In genomic region chr5:69250593-69250992, GRCh38 we compare ENCODE assay signal across 19 cellular contexts. TPM values are rescaled to one million over a fixed set of nuclear protein-coding genes. Genes with fewer than 3 reads are reported as not detected.
DNase-seq lines count a peak whose midpoint lies in the region; ATAC-seq and TF ChIP-seq lines count a peak whose summit lies in the region.
"Had no signal": no experiment of that assay in that cellular context is flagged by ENCODE, and none has a peak within 500 bp of the region (broad histone marks: within the 10 kb centered on the region; RNA-seq: fewer than 3 reads in every experiment).

No MANE protein-coding gene starts in this region.

- H3K56ac ChIP-seq in H9 (ENCODE audit: insufficient read length, low read depth, low read length) = no peak overlapping the region

- H3K27me3 Mint-ChIP-seq in Caco-2 (ENCODE audit: insufficient read depth, unreplicated experiment) (no peaks in the 10 kb centered on the region), H9 (ENCODE audit: low read depth) (no peaks in the 10 kb centered on the region), WTC11 (ENCODE audit: low read depth) (no peaks in the 10 kb centered on the region)
- H3K27me3 Mint-ChIP-seq: IgD-negative memory B cell had no signal

- H3K4me3 Mint-ChIP-seq in Caco-2 (ENCODE audit: unreplicated experiment) (no peak overlapping the region), H9 (no peak overlapping the region), WTC11 (no peak overlapping the region)
- H3K4me3 Mint-ChIP-seq: CD8-positive, alpha-beta T cell; IgD-negative memory B cell had no signal

- H2BK15ac ChIP-seq in H9 (ENCODE audit: low read depth, low read length) (no peak overlapping the region), mesenchymal stem cell (ENCODE audit: low read depth, poor library complexity, severe bottlenecking) (no peak overlapping the region)

- H3K79me2 ChIP-seq in H9 (ENCODE audit: insufficient read depth, low read length) = peaks cover 12% of the 10 kb centered on the region; the same call in 1 of the 2 replicates

- H3K27ac ChIP-seq in H9 (ENCODE audit: insufficient read length, low read depth, low read length) (no peak overlapping the region), mesenchymal stem cell (ENCODE audit: low read length, poor library complexity, severe bottlenecking) (no peak overlapping the region), dorsolateral prefrontal cortex (no peak overlapping the region)
- H3K27ac ChIP-seq: BLaER1 had no signal

- H3K4me2 ChIP-seq in H9 (ENCODE audit: insufficient read depth, insufficient read length, low read length) (no peak overlapping the region), mesenchymal stem cell (ENCODE audit: low read length, poor library complexity, severe bottlenecking) (no peak overlapping the region)
- H3K4me2 ChIP-seq: BLaER1 had no signal

- H3K9ac ChIP-seq in H9 (ENCODE audit: extremely low read depth, insufficient read length, low read length) (no peak overlapping the region), mesenchymal stem cell (ENCODE audit: low read length) (no peak overlapping the region)
- H3K9ac ChIP-seq: BLaER1 had no signal

- peaks cover 69% of the 10 kb centered on the region for H3K36me3 Mint-ChIP-seq in Caco-2 (ENCODE audit: insufficient read depth, unreplicated experiment)
- H3K36me3 Mint-ChIP-seq in H9 (ENCODE audit: insufficient read depth in 1 of 3, low read depth in 3 of 3) = peaks cover 4 to 20% (median 4%) of the 10 kb centered on the region in 3 experiments; a peak in 4 of 7 replicates
- peaks cover 9% of the 10 kb centered on the region for H3K36me3 Mint-ChIP-seq in WTC11

- CTCF ChIA-PET in Caco-2 (lab: Charles Lee) = no interaction called here
- CTCF ChIA-PET in WTC11 (lab: Charles Lee) = interaction anchor here (0.5 kb wide), 1 partner anchor 10 kb away, joined by 3 read pairs; no protein-coding TSS in a partner anchor

- H3K27me3 ChIP-seq in Caco-2 (replicated peaks; ENCODE audit: control insufficient read depth, insufficient read depth, low read length) (no peaks in the 10 kb centered on the region), H9 (ENCODE audit: insufficient read depth, low read length) (no peaks in the 10 kb centered on the region), mesenchymal stem cell (ENCODE audit: control insufficient read depth in 1 of 2, insufficient read depth in 1 of 2, low read length in 2 of 2) (no peaks in the 10 kb centered on the region), dorsolateral prefrontal cortex (no peaks in the 10 kb centered on the region)
- H3K27me3 ChIP-seq: BLaER1 had no signal

- no peak overlapping the region for H2BK12ac ChIP-seq in H9 (ENCODE audit: insufficient read length, low read depth, low read length)
- H2BK12ac ChIP-seq in mesenchymal stem cell (ENCODE audit: low read length in 2 of 2) = peak overlapping the region in 1 of 2 experiments; percentile 4

- H3K23me2 ChIP-seq in H9 (ENCODE audit: insufficient read length, low read depth, low read length, poor library complexity, severe bottlenecking) = no peaks in the 10 kb centered on the region

- H3K4me1 ChIP-seq in Caco-2 (peaks cover 21% of the 10 kb centered on the region), H9 (ENCODE audit: insufficient read depth, low read length) (no peaks in the 10 kb centered on the region), mesenchymal stem cell (ENCODE audit: control insufficient read depth, insufficient read depth, low read depth, low read length) (peaks cover 5% of the 10 kb centered on the region)
- H3K4me1 ChIP-seq: BLaER1 had no signal

- POLR2A ChIA-PET in Caco-2 (lab: Charles Lee) (interaction anchor here (0.6 kb wide), 1 partner anchor 13 kb away, joined by 3 read pairs; no protein-coding TSS in a partner anchor), WTC11 (lab: Charles Lee) (no interaction called here)

- H2AK5ac ChIP-seq in H9 (ENCODE audit: insufficient read length, low read length) (no peak overlapping the region), mesenchymal stem cell (ENCODE audit: low read length, severe bottlenecking) (peak overlapping the region; percentile 69)

- no peak overlapping the region for H3K14ac ChIP-seq in H9 (ENCODE audit: insufficient read depth, low read length)
- H3K14ac ChIP-seq in mesenchymal stem cell (ENCODE audit: low read length in 2 of 2) = no peak overlapping the region

- H3K4me1 Mint-ChIP-seq in Caco-2 (ENCODE audit: low read depth, unreplicated experiment) (peaks cover 37% of the 10 kb centered on the region), H9 (no peaks in the 10 kb centered on the region; a peak in 1 of 4 replicates), WTC11 (peaks cover 3% of the 10 kb centered on the region; the same call in 1 of the 2 replicates)

- H4K5ac ChIP-seq in H9 (ENCODE audit: insufficient read length, low read depth, low read length) = no peak overlapping the region

- H3K4ac ChIP-seq in H9 (ENCODE audit: low read depth, low read length) (no peak overlapping the region), mesenchymal stem cell (ENCODE audit: low read depth in 1 of 2, low read length in 2 of 2) (no peak overlapping the region)

- H3K23ac ChIP-seq in H9 (ENCODE audit: insufficient read length, low read depth, low read length) (no peak overlapping the region), mesenchymal stem cell (ENCODE audit: low read length in 2 of 2) (no peak overlapping the region)

- BruUV-seq in Caco-2 (replicated peaks; lab: Mats Ljungman, UMichigan) = no TSS peak

- no peak for TF ChIP-seq CTCF in Caco-2 (IDR thresholded peaks at IDR 0.05; ENCODE audit: insufficient read depth in 1 of 2, low read depth in 1 of 2, low read length in 1 of 2, severe bottlenecking in 1 of 2, unreplicated experiment in 1 of 2)
- TF ChIP-seq CTCF in H9 (conservative IDR thresholded peaks at IDR 0.05) = no peak
- TF ChIP-seq CTCF in WTC11 (IDR thresholded peaks at IDR 0.05) = no peak
- TF ChIP-seq CTCF in dorsolateral prefrontal cortex (IDR thresholded peaks at IDR 0.05 in 54 of 56, conservative IDR thresholded peaks at IDR 0.05 in 2 of 56; ENCODE audit: low read depth in 1 of 56, partially characterized antibody in 56 of 56) = no peak

- no peak overlapping the region for H3K4me3 ChIP-seq in Caco-2 (ENCODE audit: low read depth, low read length)
- no peak overlapping the region for H3K4me3 ChIP-seq in mesenchymal stem cell (ENCODE audit: insufficient read depth in 1 of 2, low read depth in 1 of 2, low read length in 2 of 2)
- H3K4me3 ChIP-seq in dorsolateral prefrontal cortex = no peak overlapping the region
- H3K4me3 ChIP-seq: BLaER1, GM12878 had no signal

- H3K79me1 ChIP-seq in H9 (ENCODE audit: insufficient read depth, low read depth, low read length, poor library complexity, severe bottlenecking) (peaks cover 13% of the 10 kb centered on the region), mesenchymal stem cell (replicated peaks; ENCODE audit: low read length, poor library complexity, severe bottlenecking) (peaks cover 12% of the 10 kb centered on the region)

- H2BK20ac ChIP-seq in H9 (ENCODE audit: low read depth, low read length, poor library complexity, severe bottlenecking) = no peak overlapping the region

- H3K27ac Mint-ChIP-seq in Caco-2 (ENCODE audit: unreplicated experiment) (peak overlapping the region; percentile 88), H9 (peak overlapping the region; percentile 88 to 97 (median 95); a peak in 6 of 7 replicates), WTC11 (peak overlapping the region; percentile 61; the same call in 1 of the 2 replicates)
- H3K27ac Mint-ChIP-seq: CD8-positive, alpha-beta T cell; IgD-negative memory B cell had no signal

- DNase-seq in Caco-2 (no peak), H9 (no peak), WTC11 (ENCODE audit: low spot score) (no peak), mesenchymal stem cell (no peak), dorsolateral prefrontal cortex (no peak), activated gamma-delta T cell (lab: John Stamatoyannopoulos, UW) (no peak), A172 (ENCODE audit: low spot score) (no peak)
- DNase-seq: CD8-positive, alpha-beta T cell; DMS79; NCI-H1105 treated with DMSO at 0.1 percent for 48 hours; NCI-H187 treated with DMSO at 0.1 percent for 48 hours; NCI-H446; NCI-H69; NK-92 treated with Interleukin-12 subunit alpha and Interleukin-12 subunit beta, amount 100 ng/mL, for 24 hours; SIG-M5 had no signal

- H2BK5ac ChIP-seq in H9 (ENCODE audit: insufficient read length, low read length) = no peak overlapping the region
- no peak overlapping the region for H2BK5ac ChIP-seq in mesenchymal stem cell (ENCODE audit: low read depth, low read length, poor library complexity, severe bottlenecking)

- peaks cover 1% of the 10 kb centered on the region; the same call in 1 of the 2 replicates for H3K36me3 ChIP-seq in Caco-2 (ENCODE audit: control insufficient read depth, insufficient read depth, low read length)
- peaks cover 14 to 19% of the 10 kb centered on the region in 2 experiments for H3K36me3 ChIP-seq in mesenchymal stem cell (ENCODE audit: control insufficient read depth in 1 of 2, insufficient read depth in 2 of 2, low read depth in 1 of 2, low read length in 2 of 2)

- H3K9me3 Mint-ChIP-seq in Caco-2 (ENCODE audit: unreplicated experiment) (no peaks in the 10 kb centered on the region), H9 (no peaks in the 10 kb centered on the region), WTC11 (no peaks in the 10 kb centered on the region)

- H3K18ac ChIP-seq in H9 (ENCODE audit: insufficient read length, low read depth, low read length) (no peak overlapping the region), mesenchymal stem cell (ENCODE audit: low read depth in 1 of 2, low read length in 2 of 2) (no peak overlapping the region)

- no peak overlapping the region for H4K8ac ChIP-seq in H9 (replicated peaks; ENCODE audit: insufficient read length, low read depth, low read length)
- no peak overlapping the region for H4K8ac ChIP-seq in mesenchymal stem cell (ENCODE audit: low read length)

- H4K91ac ChIP-seq in H9 (ENCODE audit: insufficient read length, low read depth, low read length) = no peak overlapping the region
- H4K91ac ChIP-seq in mesenchymal stem cell (ENCODE audit: low read length) = no peak overlapping the region

- no peak overlapping the region for H2BK120ac ChIP-seq in H9 (ENCODE audit: low read depth, low read length, poor library complexity, severe bottlenecking)
- H2BK120ac ChIP-seq in mesenchymal stem cell (ENCODE audit: low read depth, low read length) = no peak overlapping the region

- H4K20me1 ChIP-seq in H9 (ENCODE audit: control insufficient read depth, insufficient read depth, insufficient read length) = no peaks in the 10 kb centered on the region

- H3T11ph ChIP-seq in H9 (ENCODE audit: low read length) = no peak overlapping the region

- no CpG with 5 or more reads among the region's 2 CpGs for WGBS in H9 (ENCODE audit: extremely low coverage, insufficient read length, low lambda C conversion rate)
- 100% methylated on average over 2 of the region's 2 CpGs for WGBS in mesenchymal stem cell

- intact Hi-C loops in Caco-2 (cut with micrococcal nuclease; ENCODE audit: unreplicated experiment) = no loop called here
- intact Hi-C loops in dorsolateral prefrontal cortex (cut with DNase I) = no loop called here

- no peak for ATAC-seq in WTC11
- ATAC-seq in HG02840 (IDR thresholded peaks at IDR 0.05; ENCODE audit: low FRiP score, unreplicated experiment) = no peak
- ATAC-seq: CD8-positive, alpha-beta T cell; GM12878 had no signal

- H2AFZ ChIP-seq in H9 (ENCODE audit: low read length) (no peak overlapping the region), mesenchymal stem cell (ENCODE audit: low read depth, low read length) (no peak overlapping the region)

- H3K9me3 ChIP-seq in Caco-2 = no peaks in the 10 kb centered on the region
- no peaks in the 10 kb centered on the region for H3K9me3 ChIP-seq in H9 (ENCODE audit: control insufficient read depth, low read depth, low read length)
- H3K9me3 ChIP-seq in mesenchymal stem cell (ENCODE audit: control insufficient read depth, low read length) = no peaks in the 10 kb centered on the region

RNA-seq across cellular contexts. Expression of gene CDK7, which starts 15.9 kb away (rescaled TPM):
- total RNA-seq in Caco-2 (2022) (82.4 and 90.5 TPM in 2 replicates), H9 (2021) (45.9 and 53.4 TPM in 2 replicates), WTC11 (2021) (50.4 to 62.7 TPM (median 51.7 TPM) in 3 replicates), dorsolateral prefrontal cortex (10 to 100 TPM; 11.8 to 43.6 (median 24.9) TPM)
- 63.6 TPM for polyA plus RNA-seq in mesenchymal stem cell (2013, experiment 1 of 2)
- polyA plus RNA-seq in mesenchymal stem cell (2013, experiment 2 of 2) = 57.1 TPM
- total RNA-seq in A172 (2014; rRNA removed; shearing (Covaris generic)) = 90.1 and 96.2 TPM in 2 replicates
